Comparison of ENCODE assay signal across 17 cellular contexts in the genomic region with DNA sequence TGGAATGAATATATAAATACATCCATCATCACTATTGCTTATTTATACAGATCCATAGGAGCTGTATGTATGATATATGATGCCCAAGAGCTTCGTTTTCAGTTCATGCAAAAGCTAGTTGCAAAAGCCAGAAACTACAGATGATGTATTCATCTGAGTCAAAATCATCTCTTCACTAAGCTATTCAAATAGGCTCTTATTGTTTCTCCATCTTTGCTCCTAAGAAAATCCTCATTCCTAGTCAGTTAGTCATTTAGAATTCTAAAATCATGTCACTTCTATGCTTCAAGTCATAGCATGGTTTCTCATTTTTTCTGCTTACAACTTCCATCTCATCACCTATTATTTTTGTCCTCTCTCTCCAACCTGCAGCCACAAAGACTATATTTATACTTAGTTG.
"Had no signal": no experiment of that assay in that cellular context is flagged by ENCODE, and none has a peak within 500 bp of the region (broad histone marks: within the 10 kb centered on the region; RNA-seq: fewer than 3 reads in every experiment).

No MANE protein-coding gene starts in this region.

- H3K4me3 ChIP-seq: body of pancreas, gastrocnemius medialis, heart left ventricle, lower lobe of right lung, neural progenitor cell, pancreas had no signal

- H3K27ac ChIP-seq: body of pancreas, gastrocnemius medialis, heart left ventricle, lower lobe of right lung, neural progenitor cell, pancreas had no signal

- H3K9me3 ChIP-seq: body of pancreas, gastrocnemius medialis, lower lobe of right lung, pancreas had no signal

- H3K36me3 ChIP-seq: gastrocnemius medialis, heart left ventricle, lower lobe of right lung, neural progenitor cell, pancreas had no signal

- H3K4me1 ChIP-seq: body of pancreas, gastrocnemius medialis, heart left ventricle, lower lobe of right lung, neural progenitor cell, pancreas had no signal

- H3K27me3 ChIP-seq: body of pancreas, gastrocnemius medialis, heart left ventricle, neural progenitor cell, pancreas had no signal

- ATAC-seq: body of pancreas; gastrocnemius medialis; heart left ventricle; left colon; lower lobe of right lung; pancreas; stimulated activated memory B cell treated with anti-CD40 and anti-IgM and Interleukin-4, amounts not matched to agents 10 μg/mL and 1 μg/mL and 100 μg/mL, for 72 hours; WTC11 had no signal

- DNase-seq: activated CD4-positive, alpha-beta memory T cell treated with anti-CD3 and anti-CD28 coated beads, Interleukin-2, amount 10 ng/mL, durations not matched to agents 7 days and 5 days; activated CD4-positive, alpha-beta T cell treated with anti-CD3 and anti-CD28 coated beads for 4 hours; activated naive CD4-positive, alpha-beta T cell treated with anti-CD3 and anti-CD28 coated beads, Interleukin-2, amount 10 ng/mL, durations not matched to agents 7 days and 5 days; activated T-cell treated with anti-CD3 and anti-CD28 coated beads, Interleukin-2, amount 50 U/mL, for 24 hours; body of pancreas; central memory CD4-positive, alpha-beta T cell; cortex of kidney; effector CD4-positive, alpha-beta T cell; gastrocnemius medialis; heart left ventricle; left colon; lower lobe of right lung; pancreas; stimulated activated CD4-positive, alpha-beta T cell treated with anti-CD3 and anti-CD28 coated beads, Interleukin-2, amount 100 ng/mL, for 48 hours had no signal
